12 cellular contexts compared by ENCODE assay signal in the genomic region with DNA sequence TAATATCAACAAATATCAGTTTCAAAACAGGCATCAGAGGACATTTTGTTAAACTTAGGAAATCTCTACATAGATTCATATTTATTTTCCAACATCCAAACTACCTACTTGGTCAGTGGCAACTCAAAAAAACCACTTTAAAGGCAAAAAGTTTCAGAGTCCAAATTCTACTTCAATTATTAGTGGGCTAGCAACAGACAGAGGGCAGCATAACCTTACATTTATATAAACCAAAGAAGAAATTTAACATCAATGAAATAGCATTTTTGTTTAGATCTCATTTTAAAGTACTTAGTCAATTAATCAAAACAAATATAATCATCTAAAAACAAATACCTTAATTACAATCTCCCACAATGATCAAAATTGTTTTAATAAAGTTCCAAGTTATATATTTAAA. TPM values are rescaled to one million over a fixed set of nuclear protein-coding genes. Genes with fewer than 3 reads are reported as not detected.
DNase-seq lines count a peak whose midpoint lies in the region; ATAC-seq and TF ChIP-seq lines count a peak whose summit lies in the region.
"Had no signal": no experiment of that assay in that cellular context is flagged by ENCODE, and none has a peak within 500 bp of the region (broad histone marks: within the 10 kb centered on the region; RNA-seq: fewer than 3 reads in every experiment).

No MANE protein-coding gene starts in this region.

- peaks cover 27% of the 10 kb centered on the region for H3K36me3 ChIP-seq in DOHH2 (ENCODE audit: control insufficient read depth, low read length)
- H3K36me3 ChIP-seq in lower lobe of right lung, result peaks cover 6% of the 10 kb centered on the region
- H3K36me3 ChIP-seq: MG63 had no signal

- H3K4me1 ChIP-seq in DOHH2 (ENCODE audit: control insufficient read depth, low read length) (no peaks in the 10 kb centered on the region), lower lobe of right lung (no peaks in the 10 kb centered on the region)

- H3K27me3 ChIP-seq in DOHH2 (ENCODE audit: control insufficient read depth, low read length) (no peaks in the 10 kb centered on the region), lower lobe of right lung (ENCODE audit: low read depth) (no peaks in the 10 kb centered on the region)
- H3K27me3 ChIP-seq: MG63 had no signal

- no peak overlapping the region for H3K4me3 ChIP-seq in DOHH2 (ENCODE audit: low read length)
- H3K4me3 ChIP-seq in cardiac fibroblast (replicated peaks in 1 of 2; ENCODE audit: low read depth in 2 of 2, low read length in 2 of 2), result no peak overlapping the region
- H3K4me3 ChIP-seq in lower lobe of right lung, result no peak overlapping the region
- H3K4me3 ChIP-seq: MG63 had no signal

- H3K4me2 ChIP-seq in DOHH2 (ENCODE audit: low read length), result no peak overlapping the region

- no peaks in the 10 kb centered on the region for H3K9me3 ChIP-seq in DOHH2 (ENCODE audit: control insufficient read depth, insufficient read depth, low read length)
- H3K9me3 ChIP-seq in lower lobe of right lung, result no peaks in the 10 kb centered on the region
- H3K9me3 ChIP-seq: MG63 had no signal

- DNase-seq in cardiac fibroblast (ENCODE audit: low read depth in 2 of 2) (peak; percentile 49 to 55), lower lobe of right lung (no peak), NCI-H748 (lab: John Stamatoyannopoulos, UW; ENCODE audit: unreplicated experiment) (no peak), anterior cingulate cortex (lab: John Stamatoyannopoulos, UW) (no peak)
- DNase-seq in activated naive CD4-positive, alpha-beta T cell treated with anti-CD3 and anti-CD28 coated beads, Interleukin-2, amount 50 U/mL, for 16 hours, result no peak
- no peak for DNase-seq in stimulated activated CD4-positive, alpha-beta T cell treated with anti-CD3 and anti-CD28 coated beads, Interleukin-15, amount 100 ng/mL, for 24 hours
- DNase-seq: activated naive CD4-positive, alpha-beta T cell; GDM1; glutamatergic neuron; MG63 had no signal

- no peak for ATAC-seq in lower lobe of right lung

- intact Hi-C loops in lower lobe of right lung (cut with DNase I), result no loop called here

- H3F3A ChIP-seq in DOHH2 (ENCODE audit: control insufficient read depth, insufficient read depth), result no peaks in the 10 kb centered on the region

- H3K9me2 ChIP-seq in DOHH2 (replicated peaks; ENCODE audit: control insufficient read depth, low read length), result no peaks in the 10 kb centered on the region

- no peaks in the 10 kb centered on the region for H4K20me1 ChIP-seq in DOHH2 (ENCODE audit: control insufficient read depth, insufficient read depth, low read depth, low read length)

- H3K79me2 ChIP-seq in DOHH2 (ENCODE audit: control insufficient read depth, low read length), result no peaks in the 10 kb centered on the region

- H3K27ac ChIP-seq in DOHH2 (ENCODE audit: low read depth, low read length), result no peak overlapping the region
- no peak overlapping the region for H3K27ac ChIP-seq in lower lobe of right lung

- peak; percentile 15 for TF ChIP-seq CTCF in DOHH2 (IDR thresholded peaks at IDR 0.05; ENCODE audit: low read depth, low read length, poor library complexity, severe bottlenecking)
- peak; percentile 51 for TF ChIP-seq CTCF in LNCAP (IDR thresholded peaks at IDR 0.05)
- peak; percentile 38 for TF ChIP-seq CTCF in cardiac fibroblast (IDR thresholded peaks at IDR 0.05; ENCODE audit: low read depth, low read length)
- TF ChIP-seq CTCF in lower lobe of right lung (IDR thresholded peaks at IDR 0.05), result peak; percentile 24

RNA-seq across cellular contexts. Expression of a gene that starts 33.3 kb away (rescaled TPM):
- total RNA-seq in lower lobe of right lung, result 10.8 TPM

Comparison
In these comparisons a context has a peak if more than half of its experiments do, and no peak if none do; other contexts are left out.
1. DNase-seq: peak in cardiac fibroblast (2 of 2); none in lower lobe of right lung (single experiment), activated naive CD4-positive, alpha-beta T cell treated with anti-CD3 and anti-CD28 coated beads, Interleukin-2, amount 50 U/mL, for 16 hours (single experiment), NCI-H748 (single experiment), stimulated activated CD4-positive, alpha-beta T cell treated with anti-CD3 and anti-CD28 coated beads, Interleukin-15, amount 100 ng/mL, for 24 hours (single experiment) and anterior cingulate cortex (0 of 58).
2. Peak in every context shown above with its lines, with median percentiles within 50 percentile points of each other: CTCF ChIP-seq.